In genomic region chr10:103235775-103236174, GRCh38 we compare ENCODE assay signal across 30 cellular contexts. TPM values are rescaled to one million over a fixed set of nuclear protein-coding genes. Genes with fewer than 3 reads are reported as not detected.
"Had no signal": no experiment of that assay in that cellular context is flagged by ENCODE, and none has a peak within 500 bp of the region (broad histone marks: within the 10 kb centered on the region; RNA-seq: fewer than 3 reads in every experiment).

No MANE protein-coding gene starts in this region.

- H3K27me3 Mint-ChIP-seq: stimulated activated memory B cell treated with anti-CD40 and anti-IgM and Interleukin-4, amounts not matched to agents 10 μg/mL and 1 μg/mL and 100 μg/mL, for 72 hours had no signal

- H3K27ac Mint-ChIP-seq: endodermal cell; naive thymus-derived CD4-positive, alpha-beta T cell; nephron; neural progenitor cell; stimulated activated memory B cell treated with anti-CD40 and anti-IgM and Interleukin-4, amounts not matched to agents 10 μg/mL and 1 μg/mL and 100 μg/mL, for 72 hours had no signal

- H3K36me3 ChIP-seq: gastroesophageal sphincter, heart left ventricle, neural progenitor cell, prostate gland, spleen, tibial artery, upper lobe of right lung, vagina had no signal

- H3K36me3 Mint-ChIP-seq: naive thymus-derived CD4-positive, alpha-beta T cell; neural progenitor cell; stimulated activated memory B cell treated with anti-CD40 and anti-IgM and Interleukin-4, amounts not matched to agents 10 μg/mL and 1 μg/mL and 100 μg/mL, for 72 hours had no signal

- DNase-seq: effector CD8-positive, alpha-beta T cell; endodermal cell; foreskin fibroblast; heart left ventricle; kidney; mesendoderm; midbrain; naive thymus-derived CD4-positive, alpha-beta T cell; right cardiac atrium; spleen; stimulated activated CD4-positive, alpha-beta T cell treated with anti-CD3 and anti-CD28 coated beads, Interleukin-4, amount 100 ng/mL, for 4 hours; stimulated activated naive CD8-positive, alpha-beta T cell treated with anti-CD3 and anti-CD28 coated beads, Interleukin-15, Interleukin-2, amounts not matched to agents 100 U/mL and 50 U/mL, for 24 hours; substantia nigra; testis; tibial artery; upper lobe of right lung had no signal

- ATAC-seq: esophagus mucosa; gastroesophageal sphincter; heart left ventricle; left lobe of liver; naive thymus-derived CD4-positive, alpha-beta T cell; right cardiac atrium; stimulated activated memory B cell treated with anti-CD40 and anti-IgM and Interleukin-4, amounts not matched to agents 10 μg/mL and 1 μg/mL and 100 μg/mL, for 72 hours; stimulated activated naive CD8-positive, alpha-beta T cell treated with anti-CD3 and anti-CD28 coated beads, Interleukin-15, Interleukin-2, amounts not matched to agents 100 U/mL and 50 U/mL, for 24 hours; upper lobe of right lung had no signal

- H3K4me3 ChIP-seq: gastroesophageal sphincter, heart left ventricle, hepatocyte, lung, neural progenitor cell, prostate gland, skin epidermis, spleen, testis, tibial artery, upper lobe of right lung, vagina had no signal

- H3K4me2 ChIP-seq: hepatocyte, neural progenitor cell had no signal

- H3K27ac ChIP-seq: epithelial cell of prostate, gastroesophageal sphincter, heart left ventricle, hepatocyte, neural progenitor cell, parathyroid adenoma, prostate gland, skin epidermis, spleen, testis, tibial artery, upper lobe of right lung, vagina had no signal

- H3K9ac ChIP-seq: neural progenitor cell, parathyroid adenoma had no signal

- H3K9me3 ChIP-seq: gastroesophageal sphincter, heart left ventricle, prostate gland, spleen, testis, tibial artery, upper lobe of right lung, vagina had no signal

- H3K79me2 ChIP-seq: hepatocyte, parathyroid adenoma had no signal

- H3K27me3 ChIP-seq: gastroesophageal sphincter, heart left ventricle, hepatocyte, neural progenitor cell, spleen, testis, tibial artery, upper lobe of right lung, vagina had no signal

- H3K4me3 Mint-ChIP-seq: endodermal cell; naive thymus-derived CD4-positive, alpha-beta T cell; nephron; neural progenitor cell; stimulated activated memory B cell treated with anti-CD40 and anti-IgM and Interleukin-4, amounts not matched to agents 10 μg/mL and 1 μg/mL and 100 μg/mL, for 72 hours had no signal

- H2AFZ ChIP-seq: hepatocyte, neural progenitor cell, parathyroid adenoma had no signal

- H3K4me1 ChIP-seq: parathyroid adenoma, vagina had no signal

- H3K9me3 Mint-ChIP-seq: naive thymus-derived CD4-positive, alpha-beta T cell; nephron; neural progenitor cell; stimulated activated memory B cell treated with anti-CD40 and anti-IgM and Interleukin-4, amounts not matched to agents 10 μg/mL and 1 μg/mL and 100 μg/mL, for 72 hours had no signal

RNA-seq across cellular contexts. Expression of gene RPEL1, which starts 9.9 kb away (rescaled TPM):
- total RNA-seq: endodermal cell; esophagus mucosa; gastroesophageal sphincter; heart left ventricle; kidney; left lobe of liver; liver; lung; naive thymus-derived CD4-positive, alpha-beta T cell; prostate gland; right cardiac atrium; testis; upper lobe of right lung; vagina had no signal
- polyA plus RNA-seq: heart left ventricle; hepatocyte; liver; lung; naive thymus-derived CD4-positive, alpha-beta T cell; right cardiac atrium; spleen had no signal

RNA-seq across cellular contexts. Expression of gene INA, which starts 41.2 kb away (rescaled TPM):
- total RNA-seq: left lobe of liver, liver, right cardiac atrium, spleen, upper lobe of right lung had no signal
- polyA plus RNA-seq: hepatocyte; liver; naive thymus-derived CD4-positive, alpha-beta T cell had no signal
